In genomic region chr17:17042381-17042736, GRCh38 we compare ENCODE assay signal across 8 cellular contexts. TPM values are rescaled to one million over a fixed set of nuclear protein-coding genes. Genes with fewer than 3 reads are reported as not detected.
A peak's percentile ranks its signal among the peaks of the same experiment; 100 is the strongest.
DNase-seq lines count a peak whose midpoint lies in the region; TF ChIP-seq lines count a peak whose summit lies in the region.

Gene MPRIP (plus strand): TSS chr17:17042457. CDS start chr17:17042849, 392 bp downstream.

- H3K36me3 ChIP-seq in OCI-LY7 (ENCODE audit: insufficient read depth, low read length) = no peaks in the 10 kb centered on the region
- H3K36me3 ChIP-seq in neural cell (ENCODE audit: insufficient read depth, low read length) = no peaks in the 10 kb centered on the region

- H3K27me3 ChIP-seq in neural cell (ENCODE audit: insufficient read depth, low read depth, low read length) = no peaks in the 10 kb centered on the region

- H4K20me1 ChIP-seq in OCI-LY7 (ENCODE audit: insufficient read depth, low read length) = peaks cover 21% of the 10 kb centered on the region
- H4K20me1 ChIP-seq in neural cell (ENCODE audit: insufficient read depth) = peaks cover 16% of the 10 kb centered on the region

- intact Hi-C loops in OCI-LY7 (cut with micrococcal nuclease; ENCODE audit: unreplicated experiment) = no loop called here

- peaks cover 39% of the 10 kb centered on the region for H3K79me2 ChIP-seq in OCI-LY7 (ENCODE audit: insufficient read depth, low read depth, low read length)
- peaks cover 44% of the 10 kb centered on the region for H3K79me2 ChIP-seq in neural cell (replicated peaks; ENCODE audit: insufficient read depth, low read length)

- peaks cover 42% of the 10 kb centered on the region for H3K4me1 ChIP-seq in OCI-LY7 (ENCODE audit: insufficient read depth, low read length, poor library complexity, severe bottlenecking)

- TF ChIP-seq RAD21 in neural cell (conservative IDR thresholded peaks at IDR 0.05) = no peak

- H2AFZ ChIP-seq in OCI-LY7 (ENCODE audit: low read length) (peak within 1 kb of the TSS; percentile 78), neural cell (ENCODE audit: low read depth, low read length) (peak within 1 kb of the TSS; percentile 56)

- H3K4me2 ChIP-seq in OCI-LY7 (ENCODE audit: low read length) (peak within 1 kb of the TSS; percentile 98), neural cell (ENCODE audit: low read length) (peak within 1 kb of the TSS; percentile 96)

- POLR2A ChIA-PET in OCI-LY7 (lab: Charles Lee) = no interaction called here

- no peaks in the 10 kb centered on the region for H3K9me3 ChIP-seq in OCI-LY7 (ENCODE audit: low read length)
- no peaks in the 10 kb centered on the region for H3K9me3 ChIP-seq in neural cell (ENCODE audit: low read length)

- H3K27ac ChIP-seq in OCI-LY7 (ENCODE audit: low read depth, low read length, poor library complexity, severe bottlenecking) = no peak within 1 kb of the TSS
- H3K27ac ChIP-seq in epithelial cell of prostate = peak within 1 kb of the TSS; percentile 91
- peak within 1 kb of the TSS; percentile 81 for H3K27ac ChIP-seq in neural cell (ENCODE audit: low read length)

- H3K9ac ChIP-seq in neural cell (ENCODE audit: low read length) = peak within 1 kb of the TSS; percentile 83

- in situ Hi-C loops in GM13977 (cut with MboI; ENCODE audit: low pct_unique_long_range_greater_than_20kb, low sequenced_read_pairs, unreplicated experiment) = no loop called here

- H3K4me3 ChIP-seq in OCI-LY7 (ENCODE audit: low read depth, low read length, poor library complexity, severe bottlenecking) (peak within 1 kb of the TSS; percentile 84), neural cell (ENCODE audit: low read length) (peak within 1 kb of the TSS; percentile 98)

- DNase-seq in OCI-LY7 (ENCODE audit: low spot score) (no peak), epithelial cell of prostate (ENCODE audit: low read depth, low spot score) (no peak), amygdala (lab: John Stamatoyannopoulos, UW) (no peak), NCI-H128 (lab: John Stamatoyannopoulos, UW; ENCODE audit: unreplicated experiment) (no peak), GM13977 (ENCODE audit: low spot score) (no peak)
- no peak for DNase-seq in stimulated activated naive CD4-positive, alpha-beta T cell treated with Interleukin-2 at 50 U/mL for 16 hours (lab: John Stamatoyannopoulos, UW)

- H3K9me2 ChIP-seq in OCI-LY7 (ENCODE audit: insufficient read depth, low read length) (no peaks in the 10 kb centered on the region), neural cell (ENCODE audit: insufficient read depth, low read length) (no peaks in the 10 kb centered on the region)

- CTCF ChIA-PET in OCI-LY7 (lab: Charles Lee; ENCODE audit: unreplicated experiment) = no interaction called here

- no peak for TF ChIP-seq EP300 in neural cell (conservative IDR thresholded peaks at IDR 0.05; ENCODE audit: poor library complexity, severe bottlenecking)

- TF ChIP-seq CTCF in OCI-LY7 (conservative IDR thresholded peaks at IDR 0.05; ENCODE audit: low read length) (no peak), neural cell (IDR thresholded peaks at IDR 0.05; ENCODE audit: poor library complexity, severe bottlenecking) (no peak), GM13977 (IDR thresholded peaks at IDR 0.05; ENCODE audit: extremely low read depth, insufficient read depth, missing control alignments) (no peak)

- BruUV-seq in OCI-LY7 (replicated peaks; lab: Mats Ljungman, UMichigan) = no TSS peak

- peak; percentile 30 for TF ChIP-seq POLR2A in GM18526 (IDR thresholded peaks at IDR 0.05; ENCODE audit: extremely low read depth, insufficient read length)

- H3F3A ChIP-seq in neural cell (ENCODE audit: insufficient read depth, low read length, poor library complexity, severe bottlenecking) = no peaks in the 10 kb centered on the region

TF ChIP-seq in neural cell, 6 proteins besides CTCF, POLR2A, EP300 and RAD21:
- TF ChIP-seq POLR2AphosphoS5 (IDR thresholded peaks at IDR 0.05) (peak; percentile 51), SMC3 (conservative IDR thresholded peaks at IDR 0.05; ENCODE audit: poor library complexity) (no peak), MXI1 (conservative IDR thresholded peaks at IDR 0.05; ENCODE audit: poor library complexity, severe bottlenecking) (no peak), EZH2 (IDR thresholded peaks at IDR 0.05; ENCODE audit: borderline replicate concordance, insufficient read depth, low read length, poor library complexity, severe bottlenecking) (no peak), TAF1 (IDR thresholded peaks at IDR 0.05; ENCODE audit: low read depth) (peak; percentile 20), REST (IDR thresholded peaks at IDR 0.05; ENCODE audit: borderline replicate concordance) (no peak)

RNA-seq across cellular contexts. Expression of gene MPRIP, which starts in this region (rescaled TPM):
- 73.3 and 78.9 TPM in 2 replicates for total RNA-seq in OCI-LY7 (2014; rRNA removed; shearing (Covaris generic))
- 109 and 118 TPM in 2 replicates for total RNA-seq in OCI-LY7 (2022)
- 47.3 and 53.8 TPM in 2 replicates for polyA plus RNA-seq in neural cell
- polyA minus RNA-seq in neural cell = 156 and 159 TPM in 2 replicates
